Comparison of ENCODE assay signal across 13 cellular contexts in the genomic region with DNA sequence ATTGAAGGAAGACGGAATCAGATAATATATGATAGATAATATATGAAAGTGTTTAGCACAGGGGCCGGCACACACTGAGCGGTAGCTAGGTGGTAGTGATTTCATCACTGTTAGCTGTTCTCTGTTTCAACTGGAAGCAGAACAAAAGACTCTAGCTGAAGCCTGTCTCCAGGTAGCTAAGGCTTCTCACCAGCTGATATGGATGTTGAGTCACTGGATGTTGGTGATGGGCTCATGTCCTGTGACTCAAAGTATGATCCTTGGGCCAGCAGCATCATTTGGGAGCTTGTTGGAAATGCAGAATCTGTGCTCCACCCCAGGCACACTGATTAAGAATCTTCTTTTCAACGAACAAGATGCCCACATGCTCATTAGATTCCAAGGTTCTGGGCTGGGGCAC. TPM values are rescaled to one million over a fixed set of nuclear protein-coding genes. Genes with fewer than 3 reads are reported as not detected.
DNase-seq lines count a peak whose midpoint lies in the region; ATAC-seq and TF ChIP-seq lines count a peak whose summit lies in the region.
"Had no signal": no experiment of that assay in that cellular context is flagged by ENCODE, and none has a peak within 500 bp of the region (broad histone marks: within the 10 kb centered on the region; RNA-seq: fewer than 3 reads in every experiment).

No MANE protein-coding gene starts in this region.

- DNase-seq in A172 (ENCODE audit: low spot score), result peak; percentile 3
- DNase-seq in ELR (ENCODE audit: low read depth), result peak; percentile 20
- peak; percentile 12 for DNase-seq in NCI-H69 (lab: John Stamatoyannopoulos, UW)
- peak; percentile 30 for DNase-seq in epithelial cell of esophagus (ENCODE audit: low read depth)
- no peak for DNase-seq in dedifferentiated amniotic fluid mesenchymal stem cell (ENCODE audit: extremely low spot score)
- no peak for DNase-seq in middle frontal gyrus (ENCODE audit: extremely low spot score, low spot score)
- DNase-seq: GOT3 had no signal

- H3K4me3 ChIP-seq in epithelial cell of esophagus (ENCODE audit: low read length), result no peak overlapping the region
- H3K4me3 ChIP-seq: BLaER1 treated with 17β-estradiol and CSF1 and Interleukin-3, amounts not matched to agents 10 nM and 100 nM; HAP-1; K562 had no signal

- no peak for TF ChIP-seq CTCF in epithelial cell of esophagus (IDR thresholded peaks at IDR 0.05; ENCODE audit: insufficient read depth, low read depth, low read length, missing control alignments)

- ATAC-seq in GM18909 (IDR thresholded peaks at IDR 0.05; ENCODE audit: poor library complexity, unreplicated experiment), result no peak
- ATAC-seq in HG02623 (IDR thresholded peaks at IDR 0.05; ENCODE audit: unreplicated experiment), result no peak

RNA-seq across cellular contexts. Expression of a gene that starts 21.6 kb away (rescaled TPM):
- not detected in 2 replicates for total RNA-seq in A172 (2014; rRNA removed; shearing (Covaris generic))
- total RNA-seq: CD4-positive, CD25-positive, alpha-beta regulatory T cell; K562 had no signal

Comparison
In these comparisons a context has a peak if more than half of its experiments do, and no peak if none do; other contexts are left out.
1. DNase-seq: peak in A172 (single experiment), ELR (single experiment), NCI-H69 (single experiment) and epithelial cell of esophagus (single experiment); none in dedifferentiated amniotic fluid mesenchymal stem cell (single experiment) and middle frontal gyrus (single experiment).